ENCODE assay signal across 14 cellular contexts in the genomic region with DNA sequence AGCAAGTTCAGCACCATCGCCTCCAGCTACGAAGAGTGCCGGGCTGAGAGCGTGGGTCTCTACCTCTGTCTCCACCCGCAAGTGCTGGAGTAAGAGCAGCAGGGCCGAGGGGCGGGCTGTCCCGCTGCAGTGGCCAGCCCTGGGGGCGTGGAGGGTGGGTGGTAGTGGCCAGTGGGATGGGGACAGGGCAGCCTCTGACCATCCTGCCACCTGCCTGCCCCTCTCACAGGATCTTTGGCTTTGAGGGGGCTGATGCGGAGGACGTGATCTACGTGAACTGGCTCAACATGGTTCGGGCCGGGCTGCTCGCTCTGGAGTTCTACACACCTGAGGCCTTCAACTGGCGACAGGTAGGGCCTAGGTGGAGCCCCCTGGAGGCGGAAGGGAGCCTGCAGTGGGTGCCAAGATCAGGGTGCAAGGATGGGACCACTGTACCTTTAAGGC. TPM values are rescaled to one million over a fixed set of nuclear protein-coding genes. Genes with fewer than 3 reads are reported as not detected.
DNase-seq lines count a peak whose midpoint lies in the region; ATAC-seq, FAIRE-seq and TF ChIP-seq lines count a peak whose summit lies in the region.
"Had no signal": no experiment of that assay in that cellular context is flagged by ENCODE, and none has a peak within 500 bp of the region (broad histone marks: within the 10 kb centered on the region; RNA-seq: fewer than 3 reads in every experiment).

No MANE protein-coding gene starts in this region.

- H3K9me2 ChIP-seq in PC-3 (replicated peaks; ENCODE audit: low read length), result no peaks in the 10 kb centered on the region

- H3K27ac ChIP-seq in PC-3 (ENCODE audit: low read length) (no peak overlapping the region), foreskin keratinocyte (no peak overlapping the region), adrenal gland (no peak overlapping the region), vagina (no peak overlapping the region)
- H3K27ac ChIP-seq: gastrocnemius medialis, sigmoid colon had no signal

- no peak overlapping the region for H2AFZ ChIP-seq in PC-3 (ENCODE audit: low read length)

- H4K20me1 ChIP-seq in PC-3 (ENCODE audit: low read length), result no peaks in the 10 kb centered on the region

- H3K9ac ChIP-seq in PC-3 (ENCODE audit: low read length), result no peak overlapping the region

- intact Hi-C loops in PC-3 (cut with micrococcal nuclease) (no loop called here), adrenal gland (cut with DNase I) (no loop called here), vagina (cut with DNase I) (no loop called here)

- H3F3A ChIP-seq in PC-3 (ENCODE audit: low read length, unreplicated experiment), result no peaks in the 10 kb centered on the region

- DNase-seq in AG09309 (ENCODE audit: low read depth) (no peak), D721Med (ENCODE audit: insufficient read length, low spot score) (no peak), PC-3 (peak; percentile 21), foreskin keratinocyte (no peak), adrenal gland (no peak), DMS 273 treated with DMSO at 0.1 percent for 48 hours (lab: John Stamatoyannopoulos, UW) (no peak), vagina (ENCODE audit: extremely low spot score in 2 of 2) (no peak)
- DNase-seq: dermis blood vessel endothelial cell, gastrocnemius medialis, naive B cell, sigmoid colon had no signal

- CTCF ChIA-PET in PC-3 (lab: Charles Lee), result no interaction called here

- POLR2A ChIA-PET in PC-3 (lab: Charles Lee; ENCODE audit: unreplicated experiment), result no interaction called here

- ATAC-seq in PC-3, result no peak
- peak; percentile 30 for ATAC-seq in foreskin keratinocyte
- no peak for ATAC-seq in HG02642 (IDR thresholded peaks at IDR 0.05; ENCODE audit: poor library complexity, unreplicated experiment)
- ATAC-seq: gastrocnemius medialis had no signal

- H3K36me3 ChIP-seq in PC-3 (ENCODE audit: low read depth, low read length), result peaks cover 43% of the 10 kb centered on the region
- H3K36me3 ChIP-seq in adrenal gland (replicated peaks in 1 of 2), result peaks cover 0 to 25% of the 10 kb centered on the region in 2 donors
- peaks cover 0 to 34% of the 10 kb centered on the region in 2 donors for H3K36me3 ChIP-seq in vagina

- BruUV-seq in PC-3 (replicated peaks; lab: Mats Ljungman, UMichigan), result no TSS peak

- FAIRE-seq in D721Med (lab: Jason Lieb, UNC), result no peak
- FAIRE-seq: GM19239, RCC 7860 had no signal

- no peaks in the 10 kb centered on the region for H3K9me3 ChIP-seq in PC-3 (ENCODE audit: low read length)
- H3K9me3 ChIP-seq in adrenal gland (replicated peaks in 1 of 3), result no peaks in the 10 kb centered on the region
- H3K9me3 ChIP-seq in vagina, result no peaks in the 10 kb centered on the region
- H3K9me3 ChIP-seq: gastrocnemius medialis, sigmoid colon had no signal

- TF ChIP-seq POLR2A in adrenal gland (IDR thresholded peaks at IDR 0.05), result no peak
- no peak for TF ChIP-seq POLR2A in vagina (IDR thresholded peaks at IDR 0.05)

- H3K4me2 ChIP-seq in PC-3 (ENCODE audit: low read length), result no peak overlapping the region

- H3K27me3 ChIP-seq in PC-3 (ENCODE audit: low read length) (no peaks in the 10 kb centered on the region), foreskin keratinocyte (no peaks in the 10 kb centered on the region), adrenal gland (no peaks in the 10 kb centered on the region), vagina (no peaks in the 10 kb centered on the region)
- H3K27me3 ChIP-seq: gastrocnemius medialis, sigmoid colon had no signal

- no peak overlapping the region for H3K4me3 ChIP-seq in AG09309 (ENCODE audit: control insufficient read depth, low read depth, low read length)
- no peak overlapping the region for H3K4me3 ChIP-seq in PC-3 (ENCODE audit: low read length)
- H3K4me3 ChIP-seq in adrenal gland, result no peak overlapping the region
- H3K4me3 ChIP-seq in vagina, result no peak overlapping the region
- H3K4me3 ChIP-seq: gastrocnemius medialis, sigmoid colon had no signal

- H3K4me1 ChIP-seq in PC-3 (ENCODE audit: insufficient read depth, low read length) (no peaks in the 10 kb centered on the region), foreskin keratinocyte (no peaks in the 10 kb centered on the region), adrenal gland (replicated peaks in 1 of 2) (no peaks in the 10 kb centered on the region), vagina (no peaks in the 10 kb centered on the region)
- H3K4me1 ChIP-seq: gastrocnemius medialis, sigmoid colon had no signal

- 90 to 98% (median 94%) methylated on average over 4 to 17 of the region's 17 CpGs for WGBS in adrenal gland, 4 donors

- peak; percentile 43 for TF ChIP-seq CTCF in AG09309 (IDR thresholded peaks at IDR 0.05; ENCODE audit: control insufficient read depth, insufficient read depth, low read depth, low read length, missing control alignments)
- peak; percentile 13 for TF ChIP-seq CTCF in D721Med (IDR thresholded peaks at IDR 0.05; ENCODE audit: insufficient read depth, missing control alignments)
- TF ChIP-seq CTCF in PC-3 (conservative IDR thresholded peaks at IDR 0.05; ENCODE audit: low read depth, low read length), result peak; percentile 61
- TF ChIP-seq CTCF in foreskin keratinocyte (conservative IDR thresholded peaks at IDR 0.05), result peak; percentile 51
- no peak for TF ChIP-seq CTCF in adrenal gland (IDR thresholded peaks at IDR 0.05)
- TF ChIP-seq CTCF in vagina (IDR thresholded peaks at IDR 0.05), result no peak

- H3K79me2 ChIP-seq in PC-3 (ENCODE audit: low read length), result no peaks in the 10 kb centered on the region

RNA-seq across cellular contexts. Expression of gene BBS1, which starts 15.0 kb away (rescaled TPM):
- total RNA-seq in PC-3 (2014; rRNA removed), result 24.4 and 28.4 TPM in 2 replicates
- total RNA-seq in foreskin keratinocyte, result 11.5 and 12.8 TPM in 2 replicates
- polyA plus RNA-seq in foreskin keratinocyte, result 7.1 and 7.3 TPM in 2 replicates
- 100 to 1,000 TPM in 2 of 8 donors, 10 to 100 TPM in 6; 27.7 to 132 (median 57.8) TPM for total RNA-seq in adrenal gland
- 10 to 100 TPM; 24.1 to 39.5 (median 26.7) TPM for polyA plus RNA-seq in adrenal gland
- 53.8 TPM for total RNA-seq in vagina

RNA-seq across cellular contexts. Expression of gene DPP3, which starts 15.2 kb away (rescaled TPM):
- 135 and 165 TPM in 2 replicates for total RNA-seq in PC-3 (2014; rRNA removed)
- total RNA-seq in foreskin keratinocyte, result 64.9 and 73.3 TPM in 2 replicates
- 61.8 and 69.0 TPM in 2 replicates for polyA plus RNA-seq in foreskin keratinocyte
- total RNA-seq in adrenal gland, result 10 to 100 TPM; 25.5 to 52.2 (median 39.4) TPM
- polyA plus RNA-seq in adrenal gland, result 10 to 100 TPM; 23.6 to 27.2 (median 24.3) TPM
- total RNA-seq in vagina, result 10.8 TPM

RNA-seq across cellular contexts. Expression of gene PELI3, which starts 28.7 kb away (rescaled TPM):
- 22.9 and 35.2 TPM in 2 replicates for total RNA-seq in PC-3 (2014; rRNA removed)
- total RNA-seq in foreskin keratinocyte, result 11.1 and 11.7 TPM in 2 replicates
- polyA plus RNA-seq in foreskin keratinocyte, result 7.5 and 8.2 TPM in 2 replicates
- 10 to 100 TPM; 15.2 to 34.3 (median 21.8) TPM for total RNA-seq in adrenal gland
- 10 to 100 TPM in 2 of 3 donors, 1 to 10 TPM in 1; 6.4 to 24.5 (median 13.0) TPM for polyA plus RNA-seq in adrenal gland
- total RNA-seq in vagina, result 21.6 TPM

RNA-seq across cellular contexts. Expression of gene ZDHHC24, which starts 50.4 kb away (rescaled TPM):
- total RNA-seq in PC-3 (2014; rRNA removed) (15.1 and 19.7 TPM in 2 replicates), foreskin keratinocyte (6.0 and 8.9 TPM in 2 replicates), adrenal gland (10 to 100 TPM; 15.1 to 34.7 (median 23.6) TPM), vagina (16.5 TPM)
- polyA plus RNA-seq in foreskin keratinocyte (7.8 and 9.7 TPM in 2 replicates), adrenal gland (10 to 100 TPM in 1 of 3 donors, 1 to 10 TPM in 2; 8.6 to 12.8 (median 9.7) TPM)

RNA-seq across cellular contexts. Expression of gene ACTN3, which starts 51.3 kb away (rescaled TPM):
- total RNA-seq in PC-3 (2014; rRNA removed) (not detected in 2 replicates), foreskin keratinocyte (not detected in 2 replicates), adrenal gland (under 1 TPM in 1 of 8 donors, not detected in 7; 0.26 TPM), vagina (not detected)
- polyA plus RNA-seq in foreskin keratinocyte (not detected in 2 replicates), adrenal gland (under 1 TPM; 0.09 to 0.16 (median 0.13) TPM)
- polyA plus RNA-seq: sigmoid colon had no signal

Comparison
In these comparisons a context has a peak if more than half of its experiments do, and no peak if none do; other contexts are left out.
1. CTCF ChIP-seq: peak in AG09309 (single experiment), D721Med (single experiment), PC-3 (single experiment) and foreskin keratinocyte (single experiment); none in adrenal gland (0 of 6) and vagina (0 of 3).